ENCODE assay signal across 8 cellular contexts in genomic region chr3:33787328-33788009, GRCh38. TPM values are rescaled to one million over a fixed set of nuclear protein-coding genes. Genes with fewer than 3 reads are reported as not detected.
DNase-seq lines count a peak whose midpoint lies in the region; ATAC-seq and TF ChIP-seq lines count a peak whose summit lies in the region.

No MANE protein-coding gene starts in this region.

- H3K27ac ChIP-seq in liver (ENCODE audit: low read depth in 1 of 2, low read length in 2 of 2): no peak overlapping the region

- H3K4me1 ChIP-seq in liver (ENCODE audit: control insufficient read depth in 4 of 4, insufficient read depth in 4 of 4, low read length in 3 of 4): peaks cover 0 to 4% (median 1%) of the 10 kb centered on the region in 4 donors

- no peaks in the 10 kb centered on the region for H3K36me3 ChIP-seq in liver (ENCODE audit: control insufficient read depth in 4 of 4, insufficient read depth in 3 of 4, low read depth in 1 of 4, low read length in 3 of 4)

- WGBS in liver: 9% methylated on average over 15 of the region's 15 CpGs

- peak; percentile 23 for DNase-seq in AG09309 (ENCODE audit: low read depth)
- peak; percentile 52 for DNase-seq in NCI-H345 treated with DMSO at 0.1 percent for 48 hours (lab: John Stamatoyannopoulos, UW; ENCODE audit: unreplicated experiment)
- DNase-seq in activated CD4-positive, alpha-beta T cell treated with anti-CD3 and anti-CD28 coated beads for 48 hours: peak; percentile 63
- DNase-seq in dermis blood vessel endothelial cell: peak; percentile 82
- peak; percentile 8 to 22 (median 16) for DNase-seq in stimulated activated CD4-positive, alpha-beta T cell treated with anti-CD3 and anti-CD28 coated beads, TNF-alpha, amount 100 ng/mL, for 1 hour (ENCODE audit: low read depth in 3 of 3, low spot score in 1 of 3)

- TF ChIP-seq RAD21 in liver (IDR thresholded peaks at IDR 0.05): peak; percentile 87 to 93

- no peaks in the 10 kb centered on the region for H3K9me3 ChIP-seq in liver (ENCODE audit: control insufficient read depth in 4 of 4, low read length in 3 of 4)

- ATAC-seq in GM18858 (IDR thresholded peaks at IDR 0.05; ENCODE audit: unreplicated experiment): peak; percentile 86
- ATAC-seq in HG03108 (IDR thresholded peaks at IDR 0.05; ENCODE audit: unreplicated experiment): peak; percentile 74

- TF ChIP-seq CTCF in AG09309 (IDR thresholded peaks at IDR 0.05; ENCODE audit: control insufficient read depth, insufficient read depth, low read depth, low read length, missing control alignments) (peak; percentile 82), liver (IDR thresholded peaks at IDR 0.05; ENCODE audit: low read depth, low read length, missing input control) (peak; percentile 75)

- H3K9ac ChIP-seq in liver (ENCODE audit: low read depth in 1 of 2, low read length in 2 of 2): no peak overlapping the region

- no peaks in the 10 kb centered on the region for H3K27me3 ChIP-seq in liver (ENCODE audit: control insufficient read depth in 4 of 4, insufficient read depth in 4 of 4, low read length in 3 of 4)

- no peak overlapping the region; the same call in none of the 2 replicates for H3K4me3 ChIP-seq in AG09309 (ENCODE audit: control insufficient read depth, low read depth, low read length)
- no peak overlapping the region for H3K4me3 ChIP-seq in liver (ENCODE audit: low read depth in 1 of 3, low read length in 3 of 3)

TF ChIP-seq in liver, 16 proteins besides CTCF, POLR2A, EP300 and RAD21:
- no peak for TF ChIP-seq ATF3 (IDR thresholded peaks at IDR 0.05)
- no peak for TF ChIP-seq ZBTB33 (IDR thresholded peaks at IDR 0.05)
- TF ChIP-seq EGR1 (IDR thresholded peaks at IDR 0.05; ENCODE audit: low read depth in 2 of 2): no peak
- TF ChIP-seq HNF4A (conservative IDR thresholded peaks at IDR 0.05): peak; percentile 19 to 75
- TF ChIP-seq HNF4G (IDR thresholded peaks at IDR 0.05): no peak
- peak in 1 of 2 donors; percentile 45 for TF ChIP-seq RXRA (IDR thresholded peaks at IDR 0.05)
- no peak for TF ChIP-seq TAF1 (conservative IDR thresholded peaks at IDR 0.05)
- TF ChIP-seq REST (IDR thresholded peaks at IDR 0.05): no peak
- TF ChIP-seq MAX (IDR thresholded peaks at IDR 0.05): no peak
- no peak for TF ChIP-seq FOXA2 (IDR thresholded peaks at IDR 0.05)
- TF ChIP-seq SP1 (IDR thresholded peaks at IDR 0.05): no peak
- TF ChIP-seq JUND (IDR thresholded peaks at IDR 0.05): peak in 1 of 2 donors; percentile 22
- TF ChIP-seq FOXA1 (IDR thresholded peaks at IDR 0.05): no peak
TF ChIP-seq in liver: peak in this region for 3.

RNA-seq across cellular contexts. Expression of gene PDCD6IP, which starts 11.0 kb away (rescaled TPM):
- total RNA-seq in dermis blood vessel endothelial cell (325 and 401 TPM in 2 replicates), liver (10 to 100 TPM; 44.8 to 73.8 TPM)
- 10 to 100 TPM; 31.9 to 50.9 TPM for polyA plus RNA-seq in liver

Comparison
In these comparisons a context has a peak if more than half of its experiments do, and no peak if none do; other contexts are left out.
1. DNase-seq: peak in every context shown above with its lines; median percentile 82 in dermis blood vessel endothelial cell; 63 in activated CD4-positive, alpha-beta T cell treated with anti-CD3 and anti-CD28 coated beads for 48 hours; 52 in NCI-H345 treated with DMSO at 0.1 percent for 48 hours; 23 in AG09309; 16 in stimulated activated CD4-positive, alpha-beta T cell treated with anti-CD3 and anti-CD28 coated beads, TNF-alpha, amount 100 ng/mL, for 1 hour.